Comparison of ENCODE assay signal across 2 cellular contexts in genomic region chr17:31549525-31550388, GRCh38.
TF ChIP-seq lines count a peak whose summit lies in the region.

No MANE protein-coding gene starts in this region.

TF ChIP-seq in HEK293, 187 proteins besides CTCF, POLR2A, EP300 and RAD21 (continued from another document and continues in another):
- TF ChIP-seq ZNF18 (tag by site-specific recombination; IDR thresholded peaks at IDR 0.05) = no peak
- TF ChIP-seq ZNF501 (tag by site-specific recombination; IDR thresholded peaks at IDR 0.05) = peak; percentile 92
- peak; percentile 72 for TF ChIP-seq ZNF639 (tag by site-specific recombination; IDR thresholded peaks at IDR 0.05)
- peak; percentile 55; the same call in 1 of the 2 replicates for TF ChIP-seq ZNF423 (tag by site-specific recombination; IDR thresholded peaks at IDR 0.05)
- TF ChIP-seq ZNF623 (tag by site-specific recombination; IDR thresholded peaks at IDR 0.05) = no peak
- no peak for TF ChIP-seq ZNF530 (tag by site-specific recombination; IDR thresholded peaks at IDR 0.05; ENCODE audit: low read depth)
- 0 out of 2 replicates have a peak, but pooled peaks have one; percentile 22 for TF ChIP-seq PRDM2 (tag by site-specific recombination; IDR thresholded peaks at IDR 0.05; ENCODE audit: borderline replicate concordance)
- TF ChIP-seq ZNF148 (tag by site-specific recombination; IDR thresholded peaks at IDR 0.05; ENCODE audit: borderline replicate concordance) = peak; percentile 87; the same call in 1 of the 2 replicates
- TF ChIP-seq ZNF341 (tag by site-specific recombination; IDR thresholded peaks at IDR 0.05; ENCODE audit: low read depth) = peak; percentile 67
- TF ChIP-seq ZNF488 (tag by site-specific recombination; IDR thresholded peaks at IDR 0.05) = no peak
- no peak for TF ChIP-seq ZNF548 (tag by site-specific recombination; IDR thresholded peaks at IDR 0.05)
- TF ChIP-seq ZNF221 (tag by site-specific recombination; IDR thresholded peaks at IDR 0.05; ENCODE audit: borderline replicate concordance) = peak; percentile 92; the same call in 1 of the 2 replicates

TF ChIP-seq in SK-N-SH, 30 proteins besides CTCF, POLR2A, EP300 and RAD21 (continued from another document):
- no peak for TF ChIP-seq PBX3 (IDR thresholded peaks at IDR 0.05)
- TF ChIP-seq USF2 (IDR thresholded peaks at IDR 0.05; ENCODE audit: borderline replicate concordance, low read depth, low read length) = no peak
- TF ChIP-seq TEAD4 (IDR thresholded peaks at IDR 0.05; ENCODE audit: borderline replicate concordance, insufficient read depth) = peak; percentile 95
- no peak for TF ChIP-seq RCOR1 (IDR thresholded peaks at IDR 0.05; ENCODE audit: low read length)
- peak; percentile 78; the same call in 1 of the 2 replicates for TF ChIP-seq FOSL2 (IDR thresholded peaks at IDR 0.05; ENCODE audit: borderline replicate concordance, low read depth)
- TF ChIP-seq TCF12 (IDR thresholded peaks at IDR 0.05) = no peak
- TF ChIP-seq MXI1 (IDR thresholded peaks at IDR 0.05; ENCODE audit: low read depth, low read length) = no peak; the same call in 1 of the 2 replicates
- TF ChIP-seq EZH2phosphoT487 (IDR thresholded peaks at IDR 0.05; ENCODE audit: borderline replicate concordance, low read depth) = no peak
- 0 out of 2 replicates have a peak, but pooled peaks have one; percentile 41 for TF ChIP-seq YY1 (IDR thresholded peaks at IDR 0.05; ENCODE audit: low read depth)
- no peak for TF ChIP-seq FOXM1 (IDR thresholded peaks at IDR 0.05; ENCODE audit: low read depth)
- TF ChIP-seq REST (IDR thresholded peaks at IDR 0.05; ENCODE audit: low read depth, low read length) = 0 out of 2 replicates have a peak, but pooled peaks have one; percentile 56
- no peak for TF ChIP-seq SMC3 (IDR thresholded peaks at IDR 0.05; ENCODE audit: low read depth, low read length)
- TF ChIP-seq FOXJ3 (CRISPR knock-in tag; IDR thresholded peaks at IDR 0.05) = no peak
